ENCODE assay signal across 26 cellular contexts in genomic region chr1:196563768-196564167, GRCh38. TPM values are rescaled to one million over a fixed set of nuclear protein-coding genes. Genes with fewer than 3 reads are reported as not detected.
A peak's percentile ranks its signal among the peaks of the same experiment; 100 is the strongest.
DNase-seq lines count a peak whose midpoint lies in the region; ATAC-seq, FAIRE-seq and TF ChIP-seq lines count a peak whose summit lies in the region.
"Had no signal": no experiment of that assay in that cellular context is flagged by ENCODE, and none has a peak within 500 bp of the region (broad histone marks: within the 10 kb centered on the region; RNA-seq: fewer than 3 reads in every experiment).

No MANE protein-coding gene starts in this region.

- H3K14ac ChIP-seq in H1 (ENCODE audit: insufficient read length) = no peak overlapping the region

- peaks cover 9% of the 10 kb centered on the region; the same call in 2 of the 3 replicates for H3K4me1 ChIP-seq in A549
- peaks cover 0 to 2% (median 0%) of the 10 kb centered on the region in 4 experiments; a peak in 1 of 7 replicates for H3K4me1 ChIP-seq in H1 (replicated peaks in 1 of 4; ENCODE audit: control insufficient read depth in 3 of 4, insufficient read depth in 4 of 4, low read length in 3 of 4)
- no peaks in the 10 kb centered on the region for H3K4me1 ChIP-seq in effector memory CD4-positive, alpha-beta T cell (ENCODE audit: control insufficient read depth, insufficient read depth, low read length, poor library complexity, severe bottlenecking)
- H3K4me1 ChIP-seq: BE2C, BLaER1 had no signal

- CTCF ChIA-PET in A549 (lab: Yijun Ruan, JAX) = no interaction called here
- CTCF ChIA-PET in H1 (lab: Charles Lee; ENCODE audit: partially characterized antibody) = no interaction called here

- no peak for TF ChIP-seq RAD21 in A549 (conservative IDR thresholded peaks at IDR 0.05 in 1 of 2, IDR thresholded peaks at IDR 0.05 in 1 of 2)
- TF ChIP-seq RAD21 in H1 (IDR thresholded peaks at IDR 0.05 in 1 of 2, conservative IDR thresholded peaks at IDR 0.05 in 1 of 2; ENCODE audit: low read depth in 2 of 2, low read length in 2 of 2) = no peak

- H2BK120ac ChIP-seq in H1 (replicated peaks; ENCODE audit: low read depth, low read length) = no peak overlapping the region

- no peak overlapping the region for H4K8ac ChIP-seq in H1 (ENCODE audit: extremely low read depth, insufficient read depth, low read length)

- FAIRE-seq in A549 (lab: Jason Lieb, UNC) (no peak), H1 (lab: Jason Lieb, UNC) (no peak)
- FAIRE-seq: GM12878, GM12892, GM18507, GM19239 had no signal

- H3K4me2 ChIP-seq in A549 = no peak overlapping the region
- H3K4me2 ChIP-seq in H1 (ENCODE audit: insufficient read depth in 1 of 2, low read depth in 2 of 2, low read length in 2 of 2) = no peak overlapping the region
- H3K4me2 ChIP-seq: BLaER1 had no signal

- H3K18ac ChIP-seq in H1 (ENCODE audit: extremely low read depth, low read length) = no peak overlapping the region

- H3K27ac ChIP-seq in A549 = no peak overlapping the region
- H3K27ac ChIP-seq in H1 (ENCODE audit: low read depth, low read length) = no peak overlapping the region
- H3K27ac ChIP-seq in effector memory CD4-positive, alpha-beta T cell (ENCODE audit: insufficient read depth, low read length, poor library complexity, severe bottlenecking) = no peak overlapping the region
- H3K27ac ChIP-seq: 22Rv1, BLaER1 had no signal

- TF ChIP-seq EP300 in A549 (IDR thresholded peaks at IDR 0.05) = no peak
- TF ChIP-seq EP300 in H1 (IDR thresholded peaks at IDR 0.05; ENCODE audit: borderline replicate concordance in 1 of 2, low read depth in 2 of 2, low read length in 2 of 2) = no peak

- no peak overlapping the region for H2AK5ac ChIP-seq in H1 (ENCODE audit: low read depth, low read length)

- no peaks in the 10 kb centered on the region for H3K23me2 ChIP-seq in H1 (ENCODE audit: low read depth, low read length)

- H3K79me1 ChIP-seq in H1 (ENCODE audit: low read depth, low read length) = no peaks in the 10 kb centered on the region; the same call in 1 of the 2 replicates

- peaks cover 11% of the 10 kb centered on the region; the same call in 2 of the 3 replicates for H3K9me3 ChIP-seq in A549
- H3K9me3 ChIP-seq in H1 (ENCODE audit: insufficient read depth in 2 of 2, low read depth in 1 of 2, low read length in 1 of 2) = peaks cover 0 to 12% of the 10 kb centered on the region in 2 experiments; a peak in 3 of 4 replicates
- H3K9me3 ChIP-seq in effector memory CD4-positive, alpha-beta T cell (ENCODE audit: control insufficient read depth, low read length) = no peaks in the 10 kb centered on the region
- H3K9me3 ChIP-seq: BE2C had no signal

- TF ChIP-seq CTCF in A549 (IDR thresholded peaks at IDR 0.05) (no peak), H1 (IDR thresholded peaks at IDR 0.05; ENCODE audit: control extremely low read depth in 1 of 3, insufficient read depth in 1 of 3, low read depth in 1 of 3, low read length in 3 of 3) (no peak)

- no peak overlapping the region for H3K4me3 ChIP-seq in A549
- H3K4me3 ChIP-seq in H1 (ENCODE audit: extremely low read depth in 1 of 4, insufficient read depth in 2 of 4, low read depth in 3 of 4, low read length in 4 of 4) = no peak overlapping the region
- H3K4me3 ChIP-seq in effector memory CD4-positive, alpha-beta T cell (ENCODE audit: insufficient read depth, low read depth, low read length, poor library complexity, severe bottlenecking) = no peak overlapping the region
- H3K4me3 ChIP-seq: BLaER1, GM12878 had no signal

- no peak overlapping the region for H4K5ac ChIP-seq in H1 (ENCODE audit: insufficient read length, low read depth, low read length)

- no peak overlapping the region for H2BK5ac ChIP-seq in H1 (ENCODE audit: low read depth, low read length)

- H3K4ac ChIP-seq in H1 (replicated peaks; ENCODE audit: insufficient read length, low read depth, low read length) = no peak overlapping the region

- no peak overlapping the region for H3K56ac ChIP-seq in H1 (replicated peaks; ENCODE audit: insufficient read length, low read depth, low read length)

- no peak for TF ChIP-seq POLR2A in A549 (IDR thresholded peaks at IDR 0.05; ENCODE audit: low read length)
- TF ChIP-seq POLR2A in H1 (IDR thresholded peaks at IDR 0.05; ENCODE audit: control extremely low read depth in 1 of 2, low read depth in 2 of 2, low read length in 2 of 2) = no peak

- H3K27me3 ChIP-seq in H1 (replicated peaks in 1 of 4; ENCODE audit: control insufficient read depth in 3 of 4, extremely low read depth in 1 of 4, insufficient read depth in 3 of 4, low read length in 3 of 4) = no peaks in the 10 kb centered on the region
- no peaks in the 10 kb centered on the region for H3K27me3 ChIP-seq in effector memory CD4-positive, alpha-beta T cell (replicated peaks; ENCODE audit: control insufficient read depth, insufficient read depth, low read length, poor library complexity, severe bottlenecking)
- H3K27me3 ChIP-seq: BE2C, BLaER1 had no signal

- ATAC-seq in A549 (no peak), HG02759 (IDR thresholded peaks at IDR 0.05; ENCODE audit: unreplicated experiment) (no peak)
- ATAC-seq: GM12878 had no signal

- no peak overlapping the region for H3K9ac ChIP-seq in H1 (replicated peaks in 1 of 4; ENCODE audit: extremely low read depth in 1 of 4, low read depth in 3 of 4, low read length in 3 of 4)
- H3K9ac ChIP-seq: BLaER1 had no signal

- peaks cover 0 to 71% of the 10 kb centered on the region in 2 experiments; a peak in 2 of 4 replicates for H3K79me2 ChIP-seq in H1 (ENCODE audit: control insufficient read depth in 1 of 2, insufficient read depth in 2 of 2, low read length in 2 of 2)

- POLR2A ChIA-PET in A549 (lab: Yijun Ruan, JAX) (no interaction called here), H1 (lab: Charles Lee; ENCODE audit: partially characterized antibody) (no interaction called here)

- no peak overlapping the region for H4K91ac ChIP-seq in H1 (replicated peaks; ENCODE audit: insufficient read length, low read length)

- no peak overlapping the region for H2BK15ac ChIP-seq in H1 (ENCODE audit: low read length)

- no peak overlapping the region for H2BK12ac ChIP-seq in H1 (ENCODE audit: low read depth, low read length)

- no peak overlapping the region for H2AFZ ChIP-seq in H1 (ENCODE audit: low read length)

- no peak overlapping the region for H3K23ac ChIP-seq in H1 (ENCODE audit: insufficient read length)

- no peak for DNase-seq in A549 (ENCODE audit: low read depth in 1 of 2, low spot score in 1 of 2)
- peak; percentile 42 for DNase-seq in OCI-M1 (lab: John Stamatoyannopoulos, UW)
- no peak for DNase-seq in H1 (ENCODE audit: low read depth in 1 of 2, low spot score in 2 of 2)
- no peak for DNase-seq in effector memory CD4-positive, alpha-beta T cell
- DNase-seq: ACHN; BE2C; C1 segment of cervical spinal cord; CD4-positive, alpha-beta memory T cell; CD4-positive, CD25-positive, alpha-beta regulatory T cell; CD8-positive, alpha-beta memory T cell; COR-L47; DMS 273 treated with DMSO at 0.1 percent for 48 hours; DMS153; DMS53; DMS79; DND-41; EL; GDM1 had no signal

- H2BK20ac ChIP-seq in H1 (ENCODE audit: low read length) = no peak overlapping the region

- peaks cover 0 to 6% (median 0%) of the 10 kb centered on the region in 4 experiments; a peak in 3 of 8 replicates for H3K36me3 ChIP-seq in H1 (ENCODE audit: control insufficient read depth in 2 of 4, insufficient read depth in 4 of 4, low read length in 3 of 4)
- H3K36me3 ChIP-seq in effector memory CD4-positive, alpha-beta T cell (ENCODE audit: control insufficient read depth, insufficient read depth, low read length) = no peaks in the 10 kb centered on the region
- H3K36me3 ChIP-seq: BE2C, BLaER1 had no signal

- peaks cover 0 to 6% of the 10 kb centered on the region in 2 experiments for H4K20me1 ChIP-seq in H1 (replicated peaks in 1 of 2; ENCODE audit: control insufficient read depth in 1 of 2, insufficient read depth in 2 of 2, low read length in 2 of 2)
- H4K20me1 ChIP-seq: BLaER1 had no signal

TF ChIP-seq in A549, 52 proteins besides CTCF, POLR2A, EP300 and RAD21:
- TF ChIP-seq KDM1A (IDR thresholded peaks at IDR 0.05; ENCODE audit: low read depth) (peak; percentile 50; the same call in 1 of the 2 replicates), FOXS1 (CRISPR knock-in tag; IDR thresholded peaks at IDR 0.05) (no peak)

TF ChIP-seq in H1, 55 proteins besides CTCF, POLR2A, EP300 and RAD21:
- no peak for TF ChIP-seq USF2 (IDR thresholded peaks at IDR 0.05; ENCODE audit: low read length)
- TF ChIP-seq KDM1A (IDR thresholded peaks at IDR 0.05; ENCODE audit: borderline replicate concordance, low read length) = 0 out of 2 replicates have a peak, but pooled peaks have one; percentile 53
- no peak for TF ChIP-seq ATF3 (IDR thresholded peaks at IDR 0.05; ENCODE audit: insufficient read depth, low read depth, low read length)
- no peak for TF ChIP-seq NANOG (IDR thresholded peaks at IDR 0.05; ENCODE audit: insufficient read depth, low read depth, low read length, poor library complexity, severe bottlenecking)

RNA-seq across cellular contexts. Expression of gene KCNT2, which starts 44.5 kb away (rescaled TPM):
- 1.7 and 1.8 TPM in 2 replicates for polyA plus RNA-seq in A549 (2011; rRNA removed)
- 0.01 and 0.03 TPM in 2 replicates for polyA plus RNA-seq in A549 (2012; cell fraction: cytosol; rRNA removed)
- 0.05 and 0.11 TPM in 2 replicates for polyA plus RNA-seq in A549 (2012; cell fraction: nucleus; rRNA removed)
- polyA plus RNA-seq in A549 (2017; fragmentation: RNase III; extraction: RNeasy Plus Mini Kit Qiagen cat#74134 plus additional on column Dnase treatment) = 0.05 to 0.15 TPM (median 0.14 TPM) in 3 replicates
- 4.8 and 5.8 TPM in 2 replicates for polyA minus RNA-seq in A549 (2011; rRNA and poly(A)+ RNA removed)
- 9.3 and 10.2 TPM in 2 replicates for total RNA-seq in H1 (2021; fragmentation: NEBNext Ultra II Directional; extraction: Animal tissue kit (Norgen Biotek cat#: 25700))
- 2.3 TPM in 2 replicates for polyA plus RNA-seq in H1 (2011; rRNA removed)
- 3.2 TPM for polyA plus RNA-seq in H1 (2011; cell fraction: cytosol; rRNA removed)
- 7.5 TPM for polyA plus RNA-seq in H1 (2011; cell fraction: nucleus; rRNA removed)
- polyA plus RNA-seq in H1 (2012, experiment 1 of 2) = 2.7 to 5.4 TPM (median 3.9 TPM) in 4 replicates
- 0.41 TPM for polyA plus RNA-seq in H1 (2012, experiment 2 of 2)
- polyA plus RNA-seq in H1 (2013, experiment 1 of 2) = 5.4 TPM
- 5.1 TPM for polyA plus RNA-seq in H1 (2013, experiment 2 of 2)
- 24.3 and 25.2 TPM in 2 replicates for polyA minus RNA-seq in H1 (2011; rRNA and poly(A)+ RNA removed)
- 9.8 TPM for polyA minus RNA-seq in H1 (2011; cell fraction: cytosol; rRNA and poly(A)+ RNA removed)
- polyA minus RNA-seq in H1 (2011; cell fraction: nucleus; rRNA and poly(A)+ RNA removed) = 127 TPM
- total RNA-seq: CD4-positive, alpha-beta memory T cell; CD4-positive, CD25-positive, alpha-beta regulatory T cell; CD8-positive, alpha-beta memory T cell; GM12878 had no signal
- polyA plus RNA-seq: CD14-positive monocyte; CD4-positive, alpha-beta memory T cell; CD4-positive, CD25-positive, alpha-beta regulatory T cell; CD8-positive, alpha-beta memory T cell; GM12878 had no signal

Comparison
In these comparisons a context has a peak if more than half of its experiments do, and no peak if none do; other contexts are left out.
1. Of the 18 proteins assayed by ChIP-seq in both H1 and A549: peak only in H1: none; only in A549: none; in both: KDM1A; in neither: 17.